2 cellular contexts compared by ENCODE assay signal in genomic region chr10:95558593-95559320, GRCh38.
A peak's percentile ranks its signal among the peaks of the same experiment; 100 is the strongest.
TF ChIP-seq lines count a peak whose summit lies in the region.

No MANE protein-coding gene starts in this region.

TF ChIP-seq in GM23338, 12 proteins besides CTCF, POLR2A, EP300 and RAD21:
- TF ChIP-seq REST (IDR thresholded peaks at IDR 0.05; ENCODE audit: unreplicated experiment) (no peak), ZNF462 (CRISPR knock-in tag; IDR thresholded peaks at IDR 0.05) (0 out of 2 replicates have a peak, but pooled peaks have one; percentile 3), CREB1 (CRISPR knock-in tag; IDR thresholded peaks at IDR 0.05; ENCODE audit: low read depth) (no peak)

TF ChIP-seq in K562, 482 proteins besides CTCF, POLR2A, EP300 and RAD21 (continued from another document):
- no peak for TF ChIP-seq NR0B1 (IDR thresholded peaks at IDR 0.05; ENCODE audit: partially characterized antibody)
- no peak for TF ChIP-seq KLF6 (CRISPR knock-in tag; IDR thresholded peaks at IDR 0.05; ENCODE audit: borderline replicate concordance)
- no peak for TF ChIP-seq ADNP (tag; IDR thresholded peaks at IDR 0.05)
- no peak for TF ChIP-seq ZNF436 (CRISPR knock-in tag; IDR thresholded peaks at IDR 0.05)
- TF ChIP-seq HLTF (IDR thresholded peaks at IDR 0.05): no peak
- no peak for TF ChIP-seq SMAD2 (IDR thresholded peaks at IDR 0.05; ENCODE audit: low read depth, low read length)
- 0 out of 2 replicates have a peak, but pooled peaks have one; percentile 40 for TF ChIP-seq CTBP1 (IDR thresholded peaks at IDR 0.05; ENCODE audit: borderline replicate concordance)
- peak; percentile 63; the same call in 1 of the 2 replicates for TF ChIP-seq SOX6 (IDR thresholded peaks at IDR 0.05)
- TF ChIP-seq GABPB2 (CRISPR knock-in tag; conservative IDR thresholded peaks at IDR 0.05): no peak
- no peak for TF ChIP-seq GATAD2A (IDR thresholded peaks at IDR 0.05)
- peak; percentile 88 for TF ChIP-seq CEBPB (tag; IDR thresholded peaks at IDR 0.05)
- no peak for TF ChIP-seq CAMTA2 (CRISPR knock-in tag; conservative IDR thresholded peaks at IDR 0.05)
- no peak for TF ChIP-seq BRF1 (IDR thresholded peaks at IDR 0.05; ENCODE audit: borderline replicate concordance, extremely low read depth, insufficient read length)
- no peak for TF ChIP-seq TAF7 (tag; IDR thresholded peaks at IDR 0.05)
- no peak for TF ChIP-seq HINFP (tag; conservative IDR thresholded peaks at IDR 0.05; ENCODE audit: low read depth)
- no peak for TF ChIP-seq ZNF511 (CRISPR knock-in tag; IDR thresholded peaks at IDR 0.05)
- TF ChIP-seq ZNF609 (CRISPR knock-in tag; IDR thresholded peaks at IDR 0.05; ENCODE audit: borderline replicate concordance): no peak
- TF ChIP-seq CEBPG (CRISPR knock-in tag; IDR thresholded peaks at IDR 0.05): no peak
- peak; percentile 16 to 74; a peak in 2 of 4 replicates for TF ChIP-seq CEBPG (tag; conservative IDR thresholded peaks at IDR 0.05 in 1 of 2, IDR thresholded peaks at IDR 0.05 in 1 of 2)
TF ChIP-seq in K562: peak in this region for 4.
